In genomic region chr13:45995245-45995644, GRCh38 we compare ENCODE assay signal across 32 cellular contexts.
"Had no signal": no experiment of that assay in that cellular context is flagged by ENCODE, and none has a peak within 500 bp of the region (broad histone marks: within the 10 kb centered on the region; RNA-seq: fewer than 3 reads in every experiment).

No MANE protein-coding gene starts in this region.

- H3K9me3 ChIP-seq: MG63 had no signal

- DNase-seq: Karpas-422, Kasumi-1, MG63, MM.1S, MV-4-11, NCI-H1048, NCI-H1092, NCI-H1092 treated with DMSO at 0.1 percent for 48 hours, NCI-H1105, NCI-H1105 treated with DMSO at 0.1 percent for 48 hours, NCI-H1417, NCI-H1417 treated with DMSO at 0.1 percent for 48 hours, NCI-H1436, NCI-H1436 treated with DMSO at 0.1 percent for 48 hours, NCI-H146, NCI-H1694, NCI-H1694 treated with DMSO at 0.1 percent for 48 hours, NCI-H187, NCI-H187 treated with DMSO at 0.1 percent for 48 hours, NCI-H1930, NCI-H2029, NCI-H2029 treated with DMSO at 0.1 percent for 48 hours, NCI-H2081, NCI-H2081 treated with DMSO at 0.1 percent for 48 hours, NCI-H2107, NCI-H2171, NCI-H2171 treated with DMSO at 0.1 percent for 48 hours, NCI-H2227 treated with DMSO at 0.1 percent for 48 hours, NCI-H226, NCI-H345, NCI-H510A, NCI-H510A treated with DMSO at 0.1 percent for 48 hours had no signal

- H3K27me3 ChIP-seq: MG63 had no signal

- H3K4me3 ChIP-seq: MG63 had no signal
